8 cellular contexts compared by ENCODE assay signal in the genomic region with DNA sequence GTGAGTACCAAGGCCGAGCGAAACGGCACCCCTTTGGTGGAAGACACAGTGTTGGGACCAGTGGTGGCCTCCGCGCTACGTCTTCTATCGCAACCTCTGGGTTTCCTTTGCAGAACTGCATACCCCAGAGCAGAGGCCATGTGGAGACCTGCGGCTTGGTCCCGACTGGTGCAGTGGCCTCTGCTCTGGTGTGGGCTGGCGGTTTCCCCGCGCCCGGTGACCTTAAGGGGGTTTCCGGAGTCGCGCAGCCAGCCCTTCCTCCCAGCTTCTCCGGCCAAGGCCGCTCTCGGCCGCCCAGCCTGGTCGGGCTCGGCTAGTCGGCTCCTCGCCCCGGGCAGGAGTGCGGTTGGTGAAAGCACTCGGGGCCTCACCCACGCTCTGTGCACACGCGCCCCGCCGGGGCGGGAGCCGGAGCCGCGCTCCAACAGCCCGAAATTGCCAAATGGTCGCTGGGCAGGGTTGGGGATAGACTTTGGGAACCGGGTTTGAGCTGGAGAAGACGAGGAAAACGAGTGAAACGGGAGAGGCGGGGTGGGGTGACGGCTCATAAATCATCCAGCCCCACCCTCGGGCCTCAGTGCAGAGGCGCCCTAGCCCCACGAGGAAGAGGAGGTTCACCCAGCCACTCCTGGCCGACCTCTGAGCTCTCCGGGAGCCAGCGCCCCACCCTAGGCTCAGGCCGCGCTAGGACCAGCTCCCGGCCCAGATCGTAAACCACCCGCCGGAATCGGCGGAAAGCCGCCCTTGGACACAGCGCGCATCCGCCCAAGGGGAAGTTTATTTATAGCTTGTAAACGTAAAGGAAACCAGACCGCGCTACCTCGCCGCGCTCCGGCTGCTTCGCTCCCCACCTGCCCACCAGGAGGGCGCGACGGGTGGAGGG.
DNase-seq lines count a peak whose midpoint lies in the region; ATAC-seq and TF ChIP-seq lines count a peak whose summit lies in the region.

No MANE protein-coding gene starts in this region.

- H3K4me1 Mint-ChIP-seq in activated T-helper 1 cell treated with anti-CD3 and anti-CD28 coated beads, Interleukin-12 subunit alpha, Interleukin-12 subunit beta, Interleukin-2, Interleukin-4 antibody, amounts not matched to agents 30 ng/mL and 10 ng/mL and 1 ng/mL, durations not matched to agents 14 hours and 24 hours and 36 hours (ENCODE audit: low read depth): peaks cover 11% of the 10 kb centered on the region

- H3K4me1 ChIP-seq in foreskin keratinocyte: no peaks in the 10 kb centered on the region

- peaks cover 10% of the 10 kb centered on the region for H3K9me3 Mint-ChIP-seq in activated T-helper 1 cell treated with anti-CD3 and anti-CD28 coated beads, Interleukin-12 subunit alpha, Interleukin-12 subunit beta, Interleukin-2, Interleukin-4 antibody, amounts not matched to agents 30 ng/mL and 10 ng/mL and 1 ng/mL, durations not matched to agents 14 hours and 24 hours and 36 hours

- H3K27me3 Mint-ChIP-seq in activated T-helper 1 cell treated with anti-CD3 and anti-CD28 coated beads, Interleukin-12 subunit alpha, Interleukin-12 subunit beta, Interleukin-2, Interleukin-4 antibody, amounts not matched to agents 30 ng/mL and 10 ng/mL and 1 ng/mL, durations not matched to agents 14 hours and 24 hours and 36 hours (ENCODE audit: insufficient read depth): peaks cover 6% of the 10 kb centered on the region

- peak; percentile 44 for ATAC-seq in HG02678 (IDR thresholded peaks at IDR 0.05; ENCODE audit: unreplicated experiment)
- ATAC-seq in foreskin keratinocyte: peak; percentile 52
- peak; percentile 68 for ATAC-seq in omental fat pad (ENCODE audit: low FRiP score)

- intact Hi-C loops in activated T-helper 1 cell treated with anti-CD3 and anti-CD28 coated beads, Interleukin-12 subunit alpha, Interleukin-12 subunit beta, Interleukin-2, Interleukin-4 antibody, amounts not matched to agents 30 ng/mL and 10 ng/mL and 1 ng/mL, durations not matched to agents 14 hours and 24 hours and 36 hours (cut with micrococcal nuclease): loop anchor here (1.0 to 5.0 kb wide), 5 partner anchors 82 to 1211 kb away; partner anchors contain the start of gene MID1IP1

- peak overlapping the region; percentile 74 for H3K4me3 Mint-ChIP-seq in activated T-helper 1 cell treated with anti-CD3 and anti-CD28 coated beads, Interleukin-12 subunit alpha, Interleukin-12 subunit beta, Interleukin-2, Interleukin-4 antibody, amounts not matched to agents 30 ng/mL and 10 ng/mL and 1 ng/mL, durations not matched to agents 14 hours and 24 hours and 36 hours

- no peak overlapping the region for H3K27ac ChIP-seq in foreskin keratinocyte

- TF ChIP-seq CTCF in foreskin keratinocyte (conservative IDR thresholded peaks at IDR 0.05): no peak
- no peak for TF ChIP-seq CTCF in omental fat pad (IDR thresholded peaks at IDR 0.05)

- DNase-seq in NCI-H82 (lab: John Stamatoyannopoulos, UW) (peak; percentile 55), NCI-H82 treated with DMSO at 0.1 percent for 48 hours (lab: John Stamatoyannopoulos, UW; ENCODE audit: unreplicated experiment) (no peak), NCI-H2171 (lab: John Stamatoyannopoulos, UW) (peak; percentile 63), foreskin keratinocyte (peak; percentile 43 to 69), omental fat pad (ENCODE audit: low spot score) (no peak), NCI-H446 (lab: John Stamatoyannopoulos, UW) (no peak)
- DNase-seq in activated T-helper 1 cell treated with anti-CD3 and anti-CD28 coated beads, Interleukin-12 subunit alpha, Interleukin-12 subunit beta, Interleukin-2, Interleukin-4 antibody, amounts not matched to agents 30 ng/mL and 10 ng/mL and 1 ng/mL, durations not matched to agents 14 hours and 24 hours and 36 hours (ENCODE audit: low spot score): peak; percentile 43

- H3K27ac Mint-ChIP-seq in activated T-helper 1 cell treated with anti-CD3 and anti-CD28 coated beads, Interleukin-12 subunit alpha, Interleukin-12 subunit beta, Interleukin-2, Interleukin-4 antibody, amounts not matched to agents 30 ng/mL and 10 ng/mL and 1 ng/mL, durations not matched to agents 14 hours and 24 hours and 36 hours: peak overlapping the region; percentile 83

- H3K36me3 Mint-ChIP-seq in activated T-helper 1 cell treated with anti-CD3 and anti-CD28 coated beads, Interleukin-12 subunit alpha, Interleukin-12 subunit beta, Interleukin-2, Interleukin-4 antibody, amounts not matched to agents 30 ng/mL and 10 ng/mL and 1 ng/mL, durations not matched to agents 14 hours and 24 hours and 36 hours (ENCODE audit: low read depth): peaks cover 3% of the 10 kb centered on the region

- no peaks in the 10 kb centered on the region for H3K27me3 ChIP-seq in foreskin keratinocyte

Comparison
In these comparisons a context has a peak if more than half of its experiments do, and no peak if none do; other contexts are left out.
1. DNase-seq: peak in NCI-H82 (single experiment), NCI-H2171 (single experiment), activated T-helper 1 cell treated with anti-CD3 and anti-CD28 coated beads, Interleukin-12 subunit alpha, Interleukin-12 subunit beta, Interleukin-2, Interleukin-4 antibody, amounts not matched to agents 30 ng/mL and 10 ng/mL and 1 ng/mL, durations not matched to agents 14 hours and 24 hours and 36 hours (single experiment) and foreskin keratinocyte (2 of 2); none in NCI-H82 treated with DMSO at 0.1 percent for 48 hours (single experiment), omental fat pad (single experiment) and NCI-H446 (0 of 2).
2. Peak in every context shown above with its lines, with median percentiles within 50 percentile points of each other: ATAC-seq.